9 cellular contexts compared by ENCODE assay signal in genomic region chr16:55494994-55495421, GRCh38. TPM values are rescaled to one million over a fixed set of nuclear protein-coding genes. Genes with fewer than 3 reads are reported as not detected.
DNase-seq lines count a peak whose midpoint lies in the region; ATAC-seq and TF ChIP-seq lines count a peak whose summit lies in the region.
"Had no signal": no experiment of that assay in that cellular context is flagged by ENCODE, and none has a peak within 500 bp of the region (broad histone marks: within the 10 kb centered on the region; RNA-seq: fewer than 3 reads in every experiment).

No MANE protein-coding gene starts in this region.

- intact Hi-C loops in Right ventricle myocardium inferior (cut with DNase I), result loop anchor here (5.0 kb wide), 1 partner anchor 47 kb away; no protein-coding TSS in a partner anchor
- intact Hi-C loops in cardiac septum (cut with DNase I), result loop anchor here (5.0 to 10.0 kb wide), 2 partner anchors 47 to 210 kb away; no protein-coding TSS in a partner anchor
- intact Hi-C loops in transverse colon (cut with DNase I; ENCODE audit: low total_unique reads), result no loop called here

- peaks cover 21% of the 10 kb centered on the region for H3K36me3 Mint-ChIP-seq in brain

- peaks cover 26% of the 10 kb centered on the region for H3K4me1 Mint-ChIP-seq in brain
- H3K4me1 Mint-ChIP-seq in stimulated activated naive CD8-positive, alpha-beta T cell treated with anti-CD3 and anti-CD28 coated beads, Interleukin-15, amount 100 ng/mL, for 72 hours, result peaks cover 16% of the 10 kb centered on the region

- no peak for TF ChIP-seq EP300 in transverse colon (IDR thresholded peaks at IDR 0.05; ENCODE audit: low read depth)

- no peaks in the 10 kb centered on the region for H3K27me3 Mint-ChIP-seq in brain
- H3K27me3 Mint-ChIP-seq in stimulated activated naive CD8-positive, alpha-beta T cell treated with anti-CD3 and anti-CD28 coated beads, Interleukin-15, amount 100 ng/mL, for 72 hours, result peaks cover 8% of the 10 kb centered on the region

- H3K27ac Mint-ChIP-seq in brain, result peak overlapping the region in 3 of 5 experiments; percentile 66 to 91 (median 89)
- no peak overlapping the region for H3K27ac Mint-ChIP-seq in stimulated activated naive CD8-positive, alpha-beta T cell treated with anti-CD3 and anti-CD28 coated beads, Interleukin-15, amount 100 ng/mL, for 72 hours

- H3K36me3 ChIP-seq in kidney epithelial cell (ENCODE audit: control insufficient read depth, insufficient read depth, low read length) (no peaks in the 10 kb centered on the region), transverse colon (no peaks in the 10 kb centered on the region)
- H3K36me3 ChIP-seq: neutrophil had no signal

- H3K27me3 ChIP-seq in kidney epithelial cell (ENCODE audit: control insufficient read depth, insufficient read depth, low read length) (no peaks in the 10 kb centered on the region), transverse colon (no peaks in the 10 kb centered on the region)

- H3K4me1 ChIP-seq in transverse colon, result peaks cover 6 to 16% (median 7%) of the 10 kb centered on the region in 4 donors

- H3K4me3 ChIP-seq in kidney epithelial cell (ENCODE audit: low read depth, low read length) (no peak overlapping the region), transverse colon (no peak overlapping the region)

- no peaks in the 10 kb centered on the region for H3K9me3 ChIP-seq in transverse colon
- H3K9me3 ChIP-seq: neutrophil had no signal

- TF ChIP-seq CTCF in brain (conservative IDR thresholded peaks at IDR 0.05) (peak; percentile 63 to 70), kidney epithelial cell (IDR thresholded peaks at IDR 0.05; ENCODE audit: insufficient read depth, low read length, poor library complexity, severe bottlenecking) (peak; percentile 17), transverse colon (IDR thresholded peaks at IDR 0.05) (peak in 4 of 5 experiments; percentile 22 to 38 (median 25))

- peak overlapping the region in 2 of 5 experiments; percentile 6 to 70 for H3K4me3 Mint-ChIP-seq in brain
- H3K4me3 Mint-ChIP-seq in stimulated activated naive CD8-positive, alpha-beta T cell treated with anti-CD3 and anti-CD28 coated beads, Interleukin-15, amount 100 ng/mL, for 72 hours, result no peak overlapping the region

- in situ Hi-C loops in transverse colon (cut with MboI; ENCODE audit: low pct_ligation_motif_present in 1 of 4, low pct_unique_long_range_greater_than_20kb in 1 of 4, low sequenced_read_pairs in 3 of 4), result no loop called here

- DNase-seq in Right ventricle myocardium inferior (ENCODE audit: missing footprints) (no peak), cardiac septum (ENCODE audit: low spot score) (no peak), kidney epithelial cell (ENCODE audit: low read depth) (no peak), transverse colon (peak; percentile 45)
- DNase-seq in stimulated activated naive CD8-positive, alpha-beta T cell treated with anti-CD3 and anti-CD28 coated beads, Interleukin-15, amount 100 ng/mL, for 72 hours, result no peak

- no peak overlapping the region for H3K27ac ChIP-seq in transverse colon
- H3K27ac ChIP-seq: neutrophil had no signal

- no peaks in the 10 kb centered on the region for H3K9me3 Mint-ChIP-seq in brain
- H3K9me3 Mint-ChIP-seq in stimulated activated naive CD8-positive, alpha-beta T cell treated with anti-CD3 and anti-CD28 coated beads, Interleukin-15, amount 100 ng/mL, for 72 hours, result no peaks in the 10 kb centered on the region

- no peak for TF ChIP-seq POLR2A in transverse colon (IDR thresholded peaks at IDR 0.05)

- WGBS in transverse colon (ENCODE audit: low coverage in 1 of 2), 2 donors, result 23 to 27% methylated on average over 3 of the region's 3 CpGs

- ATAC-seq in Right ventricle myocardium inferior (peak; percentile 63), HG02970 (IDR thresholded peaks at IDR 0.05; ENCODE audit: low FRiP score, unreplicated experiment) (no peak), GM19324 (IDR thresholded peaks at IDR 0.05; ENCODE audit: low FRiP score, unreplicated experiment) (no peak)
- no peak for ATAC-seq in stimulated activated naive CD8-positive, alpha-beta T cell treated with anti-CD3 and anti-CD28 coated beads, Interleukin-15, amount 100 ng/mL, for 72 hours

RNA-seq across cellular contexts. Expression of gene LPCAT2, which starts 13.9 kb away (rescaled TPM):
- total RNA-seq in Right ventricle myocardium inferior (8.6 TPM), cardiac septum (8.5 TPM), kidney epithelial cell (3.1 and 4.2 TPM in 2 replicates), transverse colon (10 to 100 TPM in 1 of 4 donors, 1 to 10 TPM in 3; 1.6 to 11.6 (median 6.2) TPM)
- polyA plus RNA-seq in brain (ENCODE audit: insufficient read depth, low read depth, low replicate concordance), result 1.7 TPM

RNA-seq across cellular contexts. Expression of gene MMP2, which starts 16.0 kb away (rescaled TPM):
- 135 TPM for total RNA-seq in Right ventricle myocardium inferior
- total RNA-seq in cardiac septum, result 83.8 TPM
- polyA plus RNA-seq in brain (ENCODE audit: insufficient read depth, low read depth, low replicate concordance), result 4.2 TPM
- 188 and 216 TPM in 2 replicates for total RNA-seq in kidney epithelial cell
- total RNA-seq in transverse colon, result 100 to 1,000 TPM in 1 of 4 donors, 10 to 100 TPM in 3; 52.7 to 105 (median 73.1) TPM

Comparison
In these comparisons a context has a peak if more than half of its experiments do, and no peak if none do; other contexts are left out.
1. H3K27ac Mint-ChIP-seq: peak in brain (3 of 5); none in stimulated activated naive CD8-positive, alpha-beta T cell treated with anti-CD3 and anti-CD28 coated beads, Interleukin-15, amount 100 ng/mL, for 72 hours (0 of 2).
2. Peak in every context shown above with its lines, with median percentiles within 50 percentile points of each other: CTCF ChIP-seq.